Comparison of ENCODE assay signal across 37 cellular contexts in the genomic region with DNA sequence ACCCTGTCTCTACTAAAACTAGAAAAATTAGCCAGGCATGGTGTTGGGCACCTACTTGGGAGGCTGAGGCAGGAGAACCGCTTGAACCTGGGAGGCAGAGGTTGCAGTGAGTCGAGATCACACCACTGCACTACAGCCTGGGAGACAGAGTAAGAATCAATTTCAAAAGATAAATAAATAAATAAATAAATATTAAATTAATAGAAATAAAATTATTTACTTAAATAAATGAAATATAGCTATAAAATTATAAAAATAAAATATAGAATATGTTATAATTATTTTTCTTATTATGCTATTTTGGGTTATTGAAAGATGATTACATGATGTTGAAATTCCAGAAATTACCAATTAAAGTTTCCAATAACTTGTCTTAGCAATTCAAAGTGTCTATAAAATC.
"Had no signal": no experiment of that assay in that cellular context is flagged by ENCODE, and none has a peak within 500 bp of the region (broad histone marks: within the 10 kb centered on the region; RNA-seq: fewer than 3 reads in every experiment).

No MANE protein-coding gene starts in this region.

- H3K9me3 ChIP-seq: ascending aorta had no signal

- DNase-seq: activated CD4-positive, alpha-beta memory T cell treated with anti-CD3 and anti-CD28 coated beads, Interleukin-2, amount 10 ng/mL, durations not matched to agents 7 days and 5 days; activated CD4-positive, alpha-beta T cell treated with anti-CD3 and anti-CD28 coated beads for 1 hour; activated CD4-positive, alpha-beta T cell treated with anti-CD3 and anti-CD28 coated beads for 36 hours; activated CD4-positive, alpha-beta T cell treated with anti-CD3 and anti-CD28 coated beads for 48 hours; activated CD4-positive, alpha-beta T cell treated with anti-CD3 and anti-CD28 coated beads, Interleukin-2, amount 10 ng/mL, durations not matched to agents 7 days and 5 days; activated CD4-positive, alpha-beta T cell treated with anti-CD3 and anti-CD28 coated beads, Interleukin-2, amount 50 U/mL, for 48 hours; activated CD4-positive, CD25-positive, alpha-beta regulatory T cell; activated CD8-positive, alpha-beta memory T cell treated with anti-CD3 and anti-CD28 coated beads, Interleukin-2, amount 50 U/mL, for 4 hours; activated effector memory CD4-positive, alpha-beta T cell treated with Interleukin-2 at 50 U/mL for 16 hours; activated gamma-delta T cell; activated naive CD4-positive, alpha-beta T cell treated with anti-CD3 and anti-CD28 coated beads, Interleukin-2, amount 10 ng/mL, durations not matched to agents 7 days and 5 days; activated naive CD4-positive, alpha-beta T cell treated with Interleukin-2 at 50 U/mL for 16 hours; activated naive CD8-positive, alpha-beta T cell treated with anti-CD3 and anti-CD28 coated beads, Interleukin-2, amount 10 ng/mL, durations not matched to agents 7 days and 5 days; activated naive CD8-positive, alpha-beta T cell treated with anti-CD3 and anti-CD28 coated beads, Interleukin-2, amount 50 U/mL, for 24 hours; activated T-cell treated with anti-CD3 and anti-CD28 coated beads for 4 hours; activated T-cell treated with anti-CD3 and anti-CD28 coated beads, Interleukin-2, amount 50 U/mL, for 1 hour; activated T-cell treated with anti-CD3 and anti-CD28 coated beads, Interleukin-2, amount 50 U/mL, for 4 hours; activated T-cell treated with anti-CD3 and anti-CD28 coated beads, Interleukin-2, amount 50 U/mL, for 72 hours; amygdala; anterior cingulate cortex; caudate nucleus; cerebellar nuclear complex; T-cell; T-helper 2 cell; T-helper 9 cell had no signal

- H3K27me3 Mint-ChIP-seq: activated CD4-positive, alpha-beta memory T cell treated with anti-CD3 and anti-CD28 coated beads, Interleukin-2, amount 10 ng/mL, durations not matched to agents 7 days and 5 days; activated CD4-positive, alpha-beta T cell treated with anti-CD3 and anti-CD28 coated beads for 36 hours; activated CD4-positive, alpha-beta T cell treated with anti-CD3 and anti-CD28 coated beads, Interleukin-2, amount 10 ng/mL, durations not matched to agents 7 days and 5 days; activated naive CD4-positive, alpha-beta T cell treated with anti-CD3 and anti-CD28 coated beads, Interleukin-2, amount 10 ng/mL, durations not matched to agents 7 days and 5 days; activated naive CD4-positive, alpha-beta T cell treated with anti-CD3 and anti-CD28 coated beads, Interleukin-2, amount 50 U/mL, for 24 hours; activated naive CD8-positive, alpha-beta T cell; activated naive CD8-positive, alpha-beta T cell treated with anti-CD3 and anti-CD28 coated beads, Interleukin-2, amount 10 ng/mL, durations not matched to agents 7 days and 5 days; activated naive CD8-positive, alpha-beta T cell treated with anti-CD3 and anti-CD28 coated beads, Interleukin-2, amount 50 U/mL, for 24 hours; central memory CD8-positive, alpha-beta T cell; T-cell had no signal

- H3K27ac Mint-ChIP-seq: activated CD4-positive, alpha-beta memory T cell treated with anti-CD3 and anti-CD28 coated beads, Interleukin-2, amount 10 ng/mL, durations not matched to agents 7 days and 5 days; activated CD4-positive, alpha-beta T cell treated with anti-CD3 and anti-CD28 coated beads for 36 hours; activated CD4-positive, alpha-beta T cell treated with anti-CD3 and anti-CD28 coated beads, Interleukin-2, amount 10 ng/mL, durations not matched to agents 7 days and 5 days; activated naive CD4-positive, alpha-beta T cell treated with anti-CD3 and anti-CD28 coated beads, Interleukin-2, amount 10 ng/mL, durations not matched to agents 7 days and 5 days; activated naive CD4-positive, alpha-beta T cell treated with anti-CD3 and anti-CD28 coated beads, Interleukin-2, amount 50 U/mL, for 24 hours; activated naive CD8-positive, alpha-beta T cell; activated naive CD8-positive, alpha-beta T cell treated with anti-CD3 and anti-CD28 coated beads, Interleukin-2, amount 10 ng/mL, durations not matched to agents 7 days and 5 days; activated naive CD8-positive, alpha-beta T cell treated with anti-CD3 and anti-CD28 coated beads, Interleukin-2, amount 50 U/mL, for 24 hours; activated T-cell treated with anti-CD3 and anti-CD28 coated beads, Interleukin-2, amount 50 U/mL, for 72 hours; activated T-helper 2 cell treated with anti-CD3 and anti-CD28 coated beads, Interferon-gamma antibody, Interleukin-2, Interleukin-4, amounts not matched to agents 10 μg/mL and 5 μg/mL and 100 μg/mL, durations not matched to agents 14 hours and 24 hours and 36 hours; T-cell; T-helper 2 cell treated with Interferon-gamma antibody and Interleukin-4, amounts not matched to agents 5 μg/mL and 100 μg/mL, for 36 hours had no signal

- H3K27ac ChIP-seq: ascending aorta, cardiac muscle cell, VCaP had no signal

- H3K36me3 Mint-ChIP-seq: activated naive CD4-positive, alpha-beta T cell treated with anti-CD3 and anti-CD28 coated beads, Interleukin-2, amount 10 ng/mL, durations not matched to agents 7 days and 5 days; activated naive CD8-positive, alpha-beta T cell; activated naive CD8-positive, alpha-beta T cell treated with anti-CD3 and anti-CD28 coated beads, Interleukin-2, amount 10 ng/mL, durations not matched to agents 7 days and 5 days; brain; T-cell had no signal

- H3K4me1 ChIP-seq: ascending aorta had no signal

- H3K36me3 ChIP-seq: ascending aorta, cardiac muscle cell had no signal

- H3K4me1 Mint-ChIP-seq: activated CD4-positive, alpha-beta memory T cell treated with anti-CD3 and anti-CD28 coated beads, Interleukin-2, amount 10 ng/mL, durations not matched to agents 7 days and 5 days; activated CD4-positive, alpha-beta T cell treated with anti-CD3 and anti-CD28 coated beads for 36 hours; activated CD4-positive, alpha-beta T cell treated with anti-CD3 and anti-CD28 coated beads, Interleukin-2, amount 10 ng/mL, durations not matched to agents 7 days and 5 days; activated naive CD4-positive, alpha-beta T cell treated with anti-CD3 and anti-CD28 coated beads, Interleukin-2, amount 10 ng/mL, durations not matched to agents 7 days and 5 days; activated naive CD4-positive, alpha-beta T cell treated with anti-CD3 and anti-CD28 coated beads, Interleukin-2, amount 50 U/mL, for 24 hours; activated naive CD8-positive, alpha-beta T cell treated with anti-CD3 and anti-CD28 coated beads, Interleukin-2, amount 10 ng/mL, durations not matched to agents 7 days and 5 days; activated naive CD8-positive, alpha-beta T cell treated with anti-CD3 and anti-CD28 coated beads, Interleukin-2, amount 50 U/mL, for 24 hours; central memory CD8-positive, alpha-beta T cell; T-cell had no signal

- H3K9me3 Mint-ChIP-seq: brain had no signal

- FAIRE-seq: bronchial epithelial cell, TTC549 had no signal

- H3K4me3 ChIP-seq: ascending aorta, cardiac muscle cell had no signal

- ATAC-seq: activated CD4-positive, alpha-beta T cell treated with anti-CD3 and anti-CD28 coated beads for 36 hours; activated CD4-positive, CD25-positive, alpha-beta regulatory T cell treated with anti-CD3 and anti-CD28 coated beads, Interleukin-2, amount 50 U/mL, for 24 hours; activated naive CD8-positive, alpha-beta T cell treated with anti-CD3 and anti-CD28 coated beads, Interleukin-2, amount 50 U/mL, for 24 hours; activated T-cell treated with anti-CD3 and anti-CD28 coated beads, Interleukin-2, amount 50 U/mL, for 4 hours; activated T-cell treated with anti-CD3 and anti-CD28 coated beads, Interleukin-2, amount 50 U/mL, for 72 hours; T-cell had no signal

- H3K4me3 Mint-ChIP-seq: activated CD4-positive, alpha-beta memory T cell treated with anti-CD3 and anti-CD28 coated beads, Interleukin-2, amount 10 ng/mL, durations not matched to agents 7 days and 5 days; activated CD4-positive, alpha-beta T cell treated with anti-CD3 and anti-CD28 coated beads for 36 hours; activated CD4-positive, alpha-beta T cell treated with anti-CD3 and anti-CD28 coated beads, Interleukin-2, amount 10 ng/mL, durations not matched to agents 7 days and 5 days; activated naive CD4-positive, alpha-beta T cell treated with anti-CD3 and anti-CD28 coated beads, Interleukin-2, amount 10 ng/mL, durations not matched to agents 7 days and 5 days; activated naive CD4-positive, alpha-beta T cell treated with anti-CD3 and anti-CD28 coated beads, Interleukin-2, amount 50 U/mL, for 24 hours; activated naive CD8-positive, alpha-beta T cell; activated naive CD8-positive, alpha-beta T cell treated with anti-CD3 and anti-CD28 coated beads, Interleukin-2, amount 10 ng/mL, durations not matched to agents 7 days and 5 days; activated naive CD8-positive, alpha-beta T cell treated with anti-CD3 and anti-CD28 coated beads, Interleukin-2, amount 50 U/mL, for 24 hours; activated T-cell treated with anti-CD3 and anti-CD28 coated beads, Interleukin-2, amount 50 U/mL, for 4 hours; activated T-cell treated with anti-CD3 and anti-CD28 coated beads, Interleukin-2, amount 50 U/mL, for 72 hours; brain; central memory CD8-positive, alpha-beta T cell; T-cell; T-helper 2 cell treated with Interferon-gamma antibody and Interleukin-4, amounts not matched to agents 5 μg/mL and 100 μg/mL, for 36 hours had no signal

- H3K27me3 ChIP-seq: ascending aorta, cardiac muscle cell had no signal
